In genomic region chr9:135804588-135805421, GRCh38 we compare ENCODE assay signal across 17 cellular contexts.
A peak's percentile ranks its signal among the peaks of the same experiment; 100 is the strongest.
DNase-seq lines count a peak whose midpoint lies in the region; TF ChIP-seq lines count a peak whose summit lies in the region.
"Had no signal": no experiment of that assay in that cellular context is flagged by ENCODE, and none has a peak within 500 bp of the region (broad histone marks: within the 10 kb centered on the region; RNA-seq: fewer than 3 reads in every experiment).

No MANE protein-coding gene starts in this region.

- DNase-seq in A673 (ENCODE audit: low spot score): no peak
- DNase-seq in H7: peak; percentile 91
- no peak for DNase-seq in mesothelial cell of epicardium (ENCODE audit: low spot score in 2 of 2, unreplicated experiment in 2 of 2)
- no peak for DNase-seq in NCI-H2171 (lab: John Stamatoyannopoulos, UW)
- no peak for DNase-seq in osteocyte (ENCODE audit: extremely low spot score, unreplicated experiment)
- DNase-seq in stimulated activated CD4-positive, alpha-beta T cell treated with anti-CD3 and anti-CD28 coated beads, Interleukin-4, amount 100 ng/mL, for 1 hour: no peak
- no peak for DNase-seq in NCI-H146 treated with DMSO at 0.1 percent for 48 hours (lab: John Stamatoyannopoulos, UW; ENCODE audit: unreplicated experiment)
- DNase-seq: activated CD4-positive, CD25-positive, alpha-beta regulatory T cell treated with anti-CD3 and anti-CD28 coated beads, Interleukin-2, amount 50 U/mL, for 72 hours; activated T-cell treated with anti-CD3 and anti-CD28 coated beads, Interleukin-2, amount 50 U/mL, for 72 hours; hippocampal formation; mammary epithelial cell; NCI-H1417 treated with DMSO at 0.1 percent for 48 hours; NCI-H774 had no signal

- no peaks in the 10 kb centered on the region for H3K4me1 ChIP-seq in A673 (ENCODE audit: insufficient read depth, low read length, poor library complexity, severe bottlenecking)
- H3K4me1 ChIP-seq: parathyroid adenoma had no signal

- peaks cover 2% of the 10 kb centered on the region for H3K36me3 Mint-ChIP-seq in brain
- peaks cover 6% of the 10 kb centered on the region for H3K36me3 Mint-ChIP-seq in mesothelial cell of epicardium
- H3K36me3 Mint-ChIP-seq in osteocyte (ENCODE audit: unreplicated experiment): peaks cover 11% of the 10 kb centered on the region

- peak; percentile 33 for TF ChIP-seq CTCF in A673 (conservative IDR thresholded peaks at IDR 0.05; ENCODE audit: low read depth, low read length)
- no peak for TF ChIP-seq CTCF in brain (conservative IDR thresholded peaks at IDR 0.05)
- TF ChIP-seq CTCF in mesothelial cell of epicardium (IDR thresholded peaks at IDR 0.05; ENCODE audit: unreplicated experiment): no peak
- no peak for TF ChIP-seq CTCF in osteocyte (IDR thresholded peaks at IDR 0.05)

- H3K9me3 Mint-ChIP-seq in brain: peaks cover 0 to 5% (median 0%) of the 10 kb centered on the region in 5 experiments
- no peaks in the 10 kb centered on the region for H3K9me3 Mint-ChIP-seq in mesothelial cell of epicardium
- no peaks in the 10 kb centered on the region for H3K9me3 Mint-ChIP-seq in osteocyte (ENCODE audit: unreplicated experiment)
- H3K9me3 Mint-ChIP-seq: activated T-cell treated with anti-CD3 and anti-CD28 coated beads, Interleukin-2, amount 50 U/mL, for 72 hours; IgD-negative memory B cell had no signal

- peak overlapping the region in 3 of 5 experiments; percentile 8 to 62 (median 41) for H3K27ac Mint-ChIP-seq in brain
- peak overlapping the region; percentile 16 for H3K27ac Mint-ChIP-seq in mesothelial cell of epicardium
- no peak overlapping the region for H3K27ac Mint-ChIP-seq in osteocyte (ENCODE audit: unreplicated experiment)
- H3K27ac Mint-ChIP-seq: activated T-cell treated with anti-CD3 and anti-CD28 coated beads, Interleukin-2, amount 50 U/mL, for 72 hours; IgD-negative memory B cell had no signal

- H3K9me3 ChIP-seq in A673 (ENCODE audit: low read depth, low read length, poor library complexity, severe bottlenecking): no peaks in the 10 kb centered on the region

- BruUV-seq in A673 (replicated peaks; lab: Mats Ljungman, UMichigan): no TSS peak

- no peak overlapping the region for H3K27ac ChIP-seq in A673 (ENCODE audit: low read depth, low read length, poor library complexity, severe bottlenecking)
- H3K27ac ChIP-seq: C4-2B, parathyroid adenoma had no signal

- CTCF ChIA-PET in A673 (lab: Charles Lee): no interaction called here

- intact Hi-C loops in A673 (cut with micrococcal nuclease; ENCODE audit: unreplicated experiment): no loop called here

- H3K36me3 ChIP-seq in A673 (ENCODE audit: insufficient read depth, low read length, poor library complexity, severe bottlenecking) (peaks cover 5% of the 10 kb centered on the region), H7 (replicated peaks; ENCODE audit: control insufficient read depth, insufficient read depth, low read length) (peaks cover 2% of the 10 kb centered on the region; the same call in 1 of the 2 replicates)

- POLR2A ChIA-PET in A673 (lab: Charles Lee; ENCODE audit: low non-redundant PET): no interaction called here

- H3K4me3 Mint-ChIP-seq in brain: no peak overlapping the region
- no peak overlapping the region for H3K4me3 Mint-ChIP-seq in mesothelial cell of epicardium
- no peak overlapping the region for H3K4me3 Mint-ChIP-seq in osteocyte (ENCODE audit: unreplicated experiment)
- H3K4me3 Mint-ChIP-seq: activated T-cell treated with anti-CD3 and anti-CD28 coated beads, Interleukin-2, amount 50 U/mL, for 72 hours had no signal

- H3K27me3 ChIP-seq in A673 (replicated peaks; ENCODE audit: insufficient read depth, low read depth, low read length, poor library complexity) (no peaks in the 10 kb centered on the region), H7 (ENCODE audit: control insufficient read depth, insufficient read depth, low read length) (no peaks in the 10 kb centered on the region)

- peaks cover 11% of the 10 kb centered on the region for H3K4me1 Mint-ChIP-seq in brain
- peaks cover 2% of the 10 kb centered on the region for H3K4me1 Mint-ChIP-seq in mesothelial cell of epicardium
- peaks cover 15% of the 10 kb centered on the region for H3K4me1 Mint-ChIP-seq in osteocyte (ENCODE audit: unreplicated experiment)

- no peaks in the 10 kb centered on the region for H3K27me3 Mint-ChIP-seq in brain
- H3K27me3 Mint-ChIP-seq in mesothelial cell of epicardium (ENCODE audit: low read depth): no peaks in the 10 kb centered on the region
- H3K27me3 Mint-ChIP-seq in osteocyte (ENCODE audit: unreplicated experiment): no peaks in the 10 kb centered on the region

- H3K4me3 ChIP-seq in A673 (ENCODE audit: low read depth, low read length, poor library complexity, severe bottlenecking) (no peak overlapping the region), H7 (ENCODE audit: insufficient read depth, low read depth, low read length) (no peak overlapping the region)
